Comparison of ENCODE assay signal across 9 cellular contexts in genomic region chr11:119222308-119222707, GRCh38. TPM values are rescaled to one million over a fixed set of nuclear protein-coding genes. Genes with fewer than 3 reads are reported as not detected.
DNase-seq lines count a peak whose midpoint lies in the region; ATAC-seq, FAIRE-seq and TF ChIP-seq lines count a peak whose summit lies in the region.
"Had no signal": no experiment of that assay in that cellular context is flagged by ENCODE, and none has a peak within 500 bp of the region (broad histone marks: within the 10 kb centered on the region; RNA-seq: fewer than 3 reads in every experiment).

No MANE protein-coding gene starts in this region.

- 0 out of 2 replicates have a peak, but pooled peaks cover 3% of the 10 kb centered on the region for H4K20me1 ChIP-seq in K562 (replicated peaks; ENCODE audit: control insufficient read depth, insufficient read depth, low read length)

- no peak overlapping the region for H3K9ac ChIP-seq in K562 (ENCODE audit: insufficient read depth in 1 of 2, low read depth in 2 of 2, low read length in 2 of 2)

- no peak for FAIRE-seq in K562 (lab: Jason Lieb, UNC)
- FAIRE-seq: endometrium had no signal

- TF ChIP-seq CTCF in CD8-positive, alpha-beta T cell (IDR thresholded peaks at IDR 0.05) = no peak
- no peak for TF ChIP-seq CTCF in K562 (IDR thresholded peaks at IDR 0.05 in 2 of 3, conservative IDR thresholded peaks at IDR 0.05 in 1 of 3; ENCODE audit: insufficient read depth in 2 of 3, low read depth in 1 of 3, low read length in 3 of 3)
- no peak for TF ChIP-seq CTCF in RWPE1 (conservative IDR thresholded peaks at IDR 0.05; ENCODE audit: low read depth)

- POLR2A ChIA-PET in CD8-positive, alpha-beta T cell (lab: Charles Lee) = interaction anchor here (1.2 to 1.3 kb wide), 2 partner anchors 10 to 40 kb away, joined by 3 to 4 read pairs; no protein-coding TSS in a partner anchor
- POLR2A ChIA-PET in K562 (lab: Yijun Ruan, JAX) = interaction anchor here (1.2 to 1.8 kb wide), 5 partner anchors 9 to 28 kb away, joined by 3 to 9 read pairs (median 6); no protein-coding TSS in a partner anchor
- POLR2A ChIA-PET in RWPE1 (lab: Yijun Ruan, JAX; ENCODE audit: low non-redundant PET) = no interaction called here

- H2AFZ ChIP-seq in K562 (ENCODE audit: low read depth, low read length) = no peak overlapping the region

- no peaks in the 10 kb centered on the region for H3K36me3 ChIP-seq in CD8-positive, alpha-beta T cell (ENCODE audit: insufficient read depth, low read length)
- no peaks in the 10 kb centered on the region for H3K36me3 ChIP-seq in K562 (ENCODE audit: control insufficient read depth, insufficient read depth, low read length)

- ATAC-seq in CD8-positive, alpha-beta T cell = no peak
- peak; percentile 41; the same call in 1 of the 3 replicates for ATAC-seq in K562
- no peak for ATAC-seq in HG03196 (IDR thresholded peaks at IDR 0.05; ENCODE audit: unreplicated experiment)
- ATAC-seq in GM18498 (IDR thresholded peaks at IDR 0.05; ENCODE audit: unreplicated experiment) = no peak

- in situ Hi-C loops in K562 (cut with MboI) = no loop called here

- no peaks in the 10 kb centered on the region for H3K9me3 ChIP-seq in CD8-positive, alpha-beta T cell (ENCODE audit: low read length)
- no peaks in the 10 kb centered on the region for H3K9me3 ChIP-seq in K562 (replicated peaks; ENCODE audit: control insufficient read depth, insufficient read depth, low read depth, low read length)

- H3K9me3 Mint-ChIP-seq in CD8-positive, alpha-beta T cell = no peaks in the 10 kb centered on the region

- no peak for DNase-seq in CD8-positive, alpha-beta T cell
- DNase-seq in NCI-H187 treated with DMSO at 0.1 percent for 48 hours (lab: John Stamatoyannopoulos, UW) (peak; percentile 6), K562 (ENCODE audit: extremely low read depth in 1 of 4, low spot score in 3 of 4) (no peak), medulla oblongata (ENCODE audit: extremely low spot score) (peak; percentile 66), RWPE1 (ENCODE audit: low spot score) (no peak), Kasumi-1 (lab: John Stamatoyannopoulos, UW) (no peak)

- WGBS in K562 (ENCODE audit: insufficient coverage, low coverage, missing lambda C conversion rate) = 26% methylated on average over 2 of the region's 2 CpGs

- no peak overlapping the region for H3K4me3 Mint-ChIP-seq in CD8-positive, alpha-beta T cell

- H3K4me3 ChIP-seq in CD8-positive, alpha-beta T cell (ENCODE audit: low read depth, low read length) = no peak overlapping the region
- H3K4me3 ChIP-seq in K562 = no peak overlapping the region

- H3K36me3 Mint-ChIP-seq in CD8-positive, alpha-beta T cell = peaks cover 22% of the 10 kb centered on the region

- TF ChIP-seq POLR2A in K562 (conservative IDR thresholded peaks at IDR 0.05) = no peak

- CTCF ChIA-PET in CD8-positive, alpha-beta T cell (lab: Charles Lee) = interaction anchor here (1.0 to 1.5 kb wide), 4 partner anchors 11 to 62 kb away, joined by 3 to 6 read pairs (median 4); partner anchors contain the start of gene CBL
- CTCF ChIA-PET in K562 (lab: Yijun Ruan, JAX; ENCODE audit: low intra/inter-chr PET ratio) = interaction anchor here (0.7 kb wide), 1 partner anchor 118 kb away, joined by 4 read pairs; no protein-coding TSS in a partner anchor
- CTCF ChIA-PET in RWPE1 (lab: Yijun Ruan, JAX) = no interaction called here

- H3K79me2 ChIP-seq in K562 (ENCODE audit: control insufficient read depth, insufficient read depth, low read length) = peaks cover 37% of the 10 kb centered on the region

- peaks cover 13% of the 10 kb centered on the region for H3K4me1 ChIP-seq in CD8-positive, alpha-beta T cell (ENCODE audit: insufficient read depth, low read length)
- H3K4me1 ChIP-seq in K562 (replicated peaks in 1 of 2; ENCODE audit: control insufficient read depth in 2 of 2, insufficient read depth in 2 of 2, low read length in 2 of 2) = 0 out of 5 replicates have a peak, but pooled peaks cover 0 to 3% of the 10 kb centered on the region in 2 experiments

- no peak overlapping the region for H3K27ac ChIP-seq in CD8-positive, alpha-beta T cell (ENCODE audit: low read depth, low read length)
- H3K27ac ChIP-seq in K562 (ENCODE audit: extremely low read depth, low read depth, low read length) = no peak overlapping the region
- H3K27ac ChIP-seq in RWPE1 = no peak overlapping the region

- BruUV-seq in K562 (replicated peaks; lab: Mats Ljungman, UMichigan) = no TSS peak

- H3K9me1 ChIP-seq in K562 (ENCODE audit: control insufficient read depth, insufficient read depth, low read length) = no peaks in the 10 kb centered on the region

- TF ChIP-seq RAD21 in K562 (CRISPR knock-in tag; conservative IDR thresholded peaks at IDR 0.05 in 1 of 2, IDR thresholded peaks at IDR 0.05 in 1 of 2) = no peak

- intact Hi-C loops in CD8-positive, alpha-beta T cell (cut with DNase I, micrococcal nuclease) = no loop called here
- intact Hi-C loops in K562 (cut with micrococcal nuclease) = no loop called here

- H3K27me3 ChIP-seq in CD8-positive, alpha-beta T cell (ENCODE audit: insufficient read depth, low read length) = no peaks in the 10 kb centered on the region
- H3K27me3 ChIP-seq in K562 (ENCODE audit: control insufficient read depth in 2 of 2, insufficient read depth in 2 of 2, low read length in 2 of 2) = no peaks in the 10 kb centered on the region

- TF ChIP-seq EP300 in K562 (IDR thresholded peaks at IDR 0.05; ENCODE audit: low read length) = no peak

- peaks cover 59% of the 10 kb centered on the region for H3K4me1 Mint-ChIP-seq in CD8-positive, alpha-beta T cell (ENCODE audit: low read depth)

- no peaks in the 10 kb centered on the region for H3K27me3 Mint-ChIP-seq in CD8-positive, alpha-beta T cell (ENCODE audit: low read depth)

- H3K27ac Mint-ChIP-seq in CD8-positive, alpha-beta T cell = peak overlapping the region; percentile 78

- H3K4me2 ChIP-seq in K562 (ENCODE audit: insufficient read depth, low read length) = no peak overlapping the region

RNA-seq across cellular contexts. Expression of gene CBL, which starts 16.2 kb away (rescaled TPM):
- 10 to 100 TPM; 13.5 to 13.8 TPM for total RNA-seq in CD8-positive, alpha-beta T cell
- 15.7 and 23.8 TPM in 2 replicates for total RNA-seq in K562 (2011; cell fraction: chromatin; rRNA removed; ENCODE audit: low replicate concordance)
- 8.8 and 10.0 TPM in 2 replicates for total RNA-seq in K562 (2011; cell fraction: nucleolus; rRNA removed)
- total RNA-seq in K562 (2011; cell fraction: nucleoplasm; rRNA removed) = 17.2 and 25.5 TPM in 2 replicates
- total RNA-seq in K562 (2014; rRNA removed) (5.9 and 6.4 TPM in 2 replicates), K562 (2014; rRNA removed; fragmentation: Illumina TruSeq; extraction: Trizol) (9.9 and 12.1 TPM in 2 replicates), K562 (2015; rRNA removed; fragmentation: Illumina TruSeq; extraction: Trizol) (7.6 and 8.2 TPM in 2 replicates), K562 (2021) (21.9 and 24.9 TPM in 2 replicates)
- polyA plus RNA-seq in K562 (2011; rRNA removed) (14.4 and 15.6 TPM in 2 replicates), K562 (2014; fragmentation: Illumina TruSeq; extraction: Trizol) (17.6 and 18.8 TPM in 2 replicates), K562 (2014; fragmentation: Nextera tagmentation; extraction: Ambion mirVana) (1 to 10 TPM; 3.2 to 6.2 TPM), K562 (2014; rRNA removed) (10.7 and 10.9 TPM in 2 replicates)
- polyA plus RNA-seq in K562 (2011; cell fraction: cytosol; rRNA removed) = 9.2 and 15.0 TPM in 2 replicates
- 15.6 and 18.5 TPM in 2 replicates for polyA plus RNA-seq in K562 (2011; cell fraction: nucleus; rRNA removed)
- polyA plus RNA-seq in K562 (2012) = 9.6 and 11.7 TPM in 2 replicates
- 22.5 and 22.6 TPM in 2 replicates for polyA minus RNA-seq in K562 (2011; rRNA and poly(A)+ RNA removed)
- polyA minus RNA-seq in K562 (2011; cell fraction: cytosol; rRNA and poly(A)+ RNA removed) = 15.1 and 17.8 TPM in 2 replicates
- polyA minus RNA-seq in K562 (2011; cell fraction: nucleus; rRNA and poly(A)+ RNA removed) = 8.1 and 11.1 TPM in 2 replicates

RNA-seq across cellular contexts. Expression of gene NHERF4, which starts 37.0 kb away (rescaled TPM):
- under 1 TPM; 0.22 to 0.50 TPM for total RNA-seq in CD8-positive, alpha-beta T cell
- not detected in 2 replicates for total RNA-seq in K562 (2011; cell fraction: chromatin; rRNA removed; ENCODE audit: low replicate concordance)
- not detected in 2 replicates for total RNA-seq in K562 (2011; cell fraction: nucleolus; rRNA removed)
- total RNA-seq in K562 (2011; cell fraction: nucleoplasm; rRNA removed) = not detected in 2 replicates
- total RNA-seq in K562 (2014; rRNA removed) (not detected in 2 replicates), K562 (2014; rRNA removed; fragmentation: Illumina TruSeq; extraction: Trizol) (not detected in 2 replicates), K562 (2015; rRNA removed; fragmentation: Illumina TruSeq; extraction: Trizol) (not detected in 2 replicates), K562 (2021) (not detected in 2 replicates)
- polyA plus RNA-seq in K562 (2011; rRNA removed) (not detected in 2 replicates), K562 (2014; fragmentation: Illumina TruSeq; extraction: Trizol) (not detected in 2 replicates), K562 (2014; fragmentation: Nextera tagmentation; extraction: Ambion mirVana) (not detected), K562 (2014; rRNA removed) (not detected in 2 replicates)
- polyA plus RNA-seq in K562 (2011; cell fraction: cytosol; rRNA removed) = not detected in 2 replicates
- polyA plus RNA-seq in K562 (2011; cell fraction: nucleus; rRNA removed) = not detected in 2 replicates
- not detected in 2 replicates for polyA plus RNA-seq in K562 (2012)
- not detected in 2 replicates for polyA minus RNA-seq in K562 (2011; rRNA and poly(A)+ RNA removed)
- polyA minus RNA-seq in K562 (2011; cell fraction: cytosol; rRNA and poly(A)+ RNA removed) = not detected in 2 replicates
- not detected in 2 replicates for polyA minus RNA-seq in K562 (2011; cell fraction: nucleus; rRNA and poly(A)+ RNA removed)

RNA-seq across cellular contexts. Expression of gene NLRX1, which starts 53.8 kb away (rescaled TPM):
- total RNA-seq in CD8-positive, alpha-beta T cell = 1 to 10 TPM; 5.1 TPM
- 0.86 and 3.6 TPM in 2 replicates for total RNA-seq in K562 (2011; cell fraction: chromatin; rRNA removed; ENCODE audit: low replicate concordance)
- total RNA-seq in K562 (2011; cell fraction: nucleolus; rRNA removed) = 1.8 and 3.5 TPM in 2 replicates
- 1.1 and 1.3 TPM in 2 replicates for total RNA-seq in K562 (2011; cell fraction: nucleoplasm; rRNA removed)
- 1.3 and 1.4 TPM in 2 replicates for total RNA-seq in K562 (2014; rRNA removed)
- total RNA-seq in K562 (2014; rRNA removed; fragmentation: Illumina TruSeq; extraction: Trizol) = 0.19 and 0.22 TPM in 2 replicates
- total RNA-seq in K562 (2015; rRNA removed; fragmentation: Illumina TruSeq; extraction: Trizol) = 0.34 and 0.69 TPM in 2 replicates
- total RNA-seq in K562 (2021) = 2.1 and 2.3 TPM in 2 replicates
- 0.55 and 1.4 TPM in 2 replicates for polyA plus RNA-seq in K562 (2011; rRNA removed)
- 0.81 and 4.1 TPM in 2 replicates for polyA plus RNA-seq in K562 (2011; cell fraction: cytosol; rRNA removed)
- 0.76 and 5.1 TPM in 2 replicates for polyA plus RNA-seq in K562 (2011; cell fraction: nucleus; rRNA removed)
- polyA plus RNA-seq in K562 (2012) = 1.0 and 2.3 TPM in 2 replicates
- 0.49 and 1.1 TPM in 2 replicates for polyA plus RNA-seq in K562 (2014; fragmentation: Illumina TruSeq; extraction: Trizol)
- under 1 TPM; 0.04 to 0.06 TPM for polyA plus RNA-seq in K562 (2014; fragmentation: Nextera tagmentation; extraction: Ambion mirVana)
- 1.1 and 2.1 TPM in 2 replicates for polyA plus RNA-seq in K562 (2014; rRNA removed)
- polyA minus RNA-seq in K562 (2011; rRNA and poly(A)+ RNA removed) = 0.27 and 1.2 TPM in 2 replicates
- polyA minus RNA-seq in K562 (2011; cell fraction: cytosol; rRNA and poly(A)+ RNA removed) = 1.4 and 3.4 TPM in 2 replicates
- polyA minus RNA-seq in K562 (2011; cell fraction: nucleus; rRNA and poly(A)+ RNA removed) = 0.67 and 2.3 TPM in 2 replicates

Comparison
In these comparisons a context has a peak if more than half of its experiments do, and no peak if none do; other contexts are left out.
1. DNase-seq: peak in NCI-H187 treated with DMSO at 0.1 percent for 48 hours (single experiment) and medulla oblongata (single experiment); none in CD8-positive, alpha-beta T cell (0 of 7), K562 (0 of 4), RWPE1 (single experiment) and Kasumi-1 (0 of 2).